9 cellular contexts compared by ENCODE assay signal in genomic region chr6:6885521-6886088, GRCh38.
A peak's percentile ranks its signal among the peaks of the same experiment; 100 is the strongest.
DNase-seq lines count a peak whose midpoint lies in the region; ATAC-seq and TF ChIP-seq lines count a peak whose summit lies in the region.
"Had no signal": no experiment of that assay in that cellular context is flagged by ENCODE, and none has a peak within 500 bp of the region (broad histone marks: within the 10 kb centered on the region; RNA-seq: fewer than 3 reads in every experiment).

No MANE protein-coding gene starts in this region.

- no peaks in the 10 kb centered on the region for H3K9me3 Mint-ChIP-seq in natural killer cell treated with Interleukin-12 subunit alpha and Interleukin-12 subunit beta and Interleukin-15 and Interleukin-18, amount 100 ng/mL, for 72 hours

- H3K4me1 ChIP-seq in foreskin keratinocyte: peaks cover 10% of the 10 kb centered on the region
- H3K4me1 ChIP-seq: BE2C had no signal

- peak overlapping the region; percentile 96 for H3K27ac ChIP-seq in foreskin keratinocyte

- no peaks in the 10 kb centered on the region for H3K27me3 Mint-ChIP-seq in natural killer cell treated with Interleukin-12 subunit alpha and Interleukin-12 subunit beta and Interleukin-15 and Interleukin-18, amount 100 ng/mL, for 72 hours

- in situ Hi-C loops in ACHN (cut with HindIII; ENCODE audit: low pct_ligation_motif_present, low pct_unique_long_range_greater_than_20kb, low sequenced_read_pairs): no loop called here

- H3K27me3 ChIP-seq in foreskin keratinocyte: no peaks in the 10 kb centered on the region
- H3K27me3 ChIP-seq: BE2C had no signal

- no peaks in the 10 kb centered on the region for H3K4me1 Mint-ChIP-seq in natural killer cell treated with Interleukin-12 subunit alpha and Interleukin-12 subunit beta and Interleukin-15 and Interleukin-18, amount 100 ng/mL, for 72 hours (ENCODE audit: low read depth in 2 of 2)

- no peak for TF ChIP-seq CTCF in foreskin keratinocyte (conservative IDR thresholded peaks at IDR 0.05)

- ATAC-seq in foreskin keratinocyte: no peak
- peak; percentile 5 to 46 for ATAC-seq in natural killer cell treated with Interleukin-12 subunit alpha and Interleukin-12 subunit beta and Interleukin-15 and Interleukin-18, amount 100 ng/mL, for 72 hours

- H3K27ac Mint-ChIP-seq in natural killer cell treated with Interleukin-12 subunit alpha and Interleukin-12 subunit beta and Interleukin-15 and Interleukin-18, amount 100 ng/mL, for 72 hours: no peak overlapping the region

- H3K4me3 Mint-ChIP-seq in natural killer cell treated with Interleukin-12 subunit alpha and Interleukin-12 subunit beta and Interleukin-15 and Interleukin-18, amount 100 ng/mL, for 72 hours: no peak overlapping the region

- DNase-seq in Ammon's horn (ENCODE audit: low spot score) (peak; percentile 79), NOMO-1 treated with dmso at 0.1 percent for 144 hours (lab: John Stamatoyannopoulos, UW; ENCODE audit: unreplicated experiment) (peak; percentile 83), foreskin keratinocyte (no peak), kidney glomerular epithelial cell (lab: John Stamatoyannopoulos, UW) (no peak), COR-L47 (lab: John Stamatoyannopoulos, UW) (no peak), ACHN (no peak)
- DNase-seq in natural killer cell treated with Interleukin-12 subunit alpha and Interleukin-12 subunit beta and Interleukin-15 and Interleukin-18, amount 100 ng/mL, for 72 hours (ENCODE audit: low spot score): no peak
- DNase-seq in stimulated activated naive CD4-positive, alpha-beta T cell treated with Interleukin-2 at 50 U/mL for 16 hours (lab: John Stamatoyannopoulos, UW): no peak
- DNase-seq: BE2C had no signal

- H3K36me3 Mint-ChIP-seq in natural killer cell treated with Interleukin-12 subunit alpha and Interleukin-12 subunit beta and Interleukin-15 and Interleukin-18, amount 100 ng/mL, for 72 hours: no peaks in the 10 kb centered on the region

Comparison
In these comparisons a context has a peak if more than half of its experiments do, and no peak if none do; other contexts are left out.
1. DNase-seq: peak in Ammon's horn (single experiment) and NOMO-1 treated with dmso at 0.1 percent for 144 hours (single experiment); none in foreskin keratinocyte (0 of 2), natural killer cell treated with Interleukin-12 subunit alpha and Interleukin-12 subunit beta and Interleukin-15 and Interleukin-18, amount 100 ng/mL, for 72 hours (single experiment), stimulated activated naive CD4-positive, alpha-beta T cell treated with Interleukin-2 at 50 U/mL for 16 hours (single experiment), kidney glomerular epithelial cell (single experiment), COR-L47 (single experiment) and ACHN (single experiment).